23 cellular contexts compared by ENCODE assay signal in genomic region chr2:185456517-185456916, GRCh38.
DNase-seq lines count a peak whose midpoint lies in the region; ATAC-seq, FAIRE-seq and TF ChIP-seq lines count a peak whose summit lies in the region.
"Had no signal": no experiment of that assay in that cellular context is flagged by ENCODE, and none has a peak within 500 bp of the region (broad histone marks: within the 10 kb centered on the region; RNA-seq: fewer than 3 reads in every experiment).

No MANE protein-coding gene starts in this region.

- peaks cover 7% of the 10 kb centered on the region for H3K9me3 Mint-ChIP-seq in GM23338

- no peaks in the 10 kb centered on the region for H3K4me1 Mint-ChIP-seq in GM23338
- H3K4me1 Mint-ChIP-seq: activated naive CD4-positive, alpha-beta T cell treated with anti-CD3 and anti-CD28 coated beads, Interleukin-2, amount 10 ng/mL, durations not matched to agents 7 days and 5 days; CD4-positive, CD25-positive, alpha-beta regulatory T cell; stimulated activated memory B cell treated with anti-CD40 and anti-IgM and Interleukin-4, amounts not matched to agents 10 μg/mL and 1 μg/mL and 100 μg/mL, for 72 hours; T-helper 17 cell had no signal

- H3K27me3 Mint-ChIP-seq in GM23338 (ENCODE audit: insufficient read depth, low read depth, poor library complexity): no peaks in the 10 kb centered on the region
- H3K27me3 Mint-ChIP-seq: activated naive CD4-positive, alpha-beta T cell treated with anti-CD3 and anti-CD28 coated beads, Interleukin-2, amount 10 ng/mL, durations not matched to agents 7 days and 5 days; CD4-positive, CD25-positive, alpha-beta regulatory T cell; stimulated activated memory B cell treated with anti-CD40 and anti-IgM and Interleukin-4, amounts not matched to agents 10 μg/mL and 1 μg/mL and 100 μg/mL, for 72 hours; T-helper 17 cell had no signal

- H3K4me3 ChIP-seq in bronchial epithelial cell (ENCODE audit: low read depth, low read length): no peak overlapping the region
- H3K4me3 ChIP-seq in GM23338: no peak overlapping the region
- H3K4me3 ChIP-seq: ovary, smooth muscle cell, upper lobe of right lung had no signal

- H3K79me2 ChIP-seq in GM23338 (replicated peaks; ENCODE audit: insufficient read depth): no peaks in the 10 kb centered on the region

- ATAC-seq in foreskin keratinocyte: peak; percentile 82
- no peak for ATAC-seq in GM23338
- no peak for ATAC-seq in GM21825 (IDR thresholded peaks at IDR 0.05; ENCODE audit: unreplicated experiment)
- ATAC-seq: HepG2; left colon; stimulated activated memory B cell treated with anti-CD40 and anti-IgM and Interleukin-4, amounts not matched to agents 10 μg/mL and 1 μg/mL and 100 μg/mL, for 72 hours; T-helper 17 cell; upper lobe of right lung had no signal

- H3K27ac Mint-ChIP-seq in GM23338: no peak overlapping the region
- H3K27ac Mint-ChIP-seq: activated naive CD4-positive, alpha-beta T cell treated with anti-CD3 and anti-CD28 coated beads, Interleukin-2, amount 10 ng/mL, durations not matched to agents 7 days and 5 days; CD4-positive, CD25-positive, alpha-beta regulatory T cell; stimulated activated memory B cell treated with anti-CD40 and anti-IgM and Interleukin-4, amounts not matched to agents 10 μg/mL and 1 μg/mL and 100 μg/mL, for 72 hours; T-helper 17 cell had no signal

- H2AFZ ChIP-seq in GM23338: no peak overlapping the region

- no peak overlapping the region for H3K4me2 ChIP-seq in GM23338
- H3K4me2 ChIP-seq: smooth muscle cell had no signal

- DNase-seq in AG08395 (ENCODE audit: low spot score): peak; percentile 1
- peak; percentile 85 for DNase-seq in NCI-H226
- DNase-seq in bronchial epithelial cell (ENCODE audit: low read depth): peak; percentile 88
- DNase-seq in foreskin keratinocyte: peak; percentile 78 to 88
- no peak for DNase-seq in NCI-H1417 (lab: John Stamatoyannopoulos, UW)
- no peak for DNase-seq in GM23338 (ENCODE audit: low spot score)
- DNase-seq in hepatic stellate cell (ENCODE audit: low spot score): no peak
- DNase-seq: activated CD4-positive, alpha-beta T cell treated with anti-CD3 and anti-CD28 coated beads for 48 hours; activated naive CD4-positive, alpha-beta T cell treated with anti-CD3 and anti-CD28 coated beads, Interleukin-2, amount 10 ng/mL, durations not matched to agents 7 days and 5 days; caudate nucleus; CD4-positive, CD25-positive, alpha-beta regulatory T cell; DND-41; hippocampal formation; left colon; NCI-H774; ovary; T-helper 17 cell; upper lobe of right lung had no signal

- FAIRE-seq in bronchial epithelial cell (lab: Jason Lieb, UNC): no peak
- FAIRE-seq: A204.1, HepG2 had no signal

- TF ChIP-seq CTCF in bronchial epithelial cell (IDR thresholded peaks at IDR 0.05; ENCODE audit: insufficient read depth, low read length, severe bottlenecking) (no peak), foreskin keratinocyte (conservative IDR thresholded peaks at IDR 0.05) (no peak), GM23338 (conservative IDR thresholded peaks at IDR 0.05; ENCODE audit: low read depth in 2 of 2) (no peak)

- H3K36me3 Mint-ChIP-seq in GM23338 (ENCODE audit: low read depth): peaks cover 26% of the 10 kb centered on the region
- H3K36me3 Mint-ChIP-seq: activated naive CD4-positive, alpha-beta T cell treated with anti-CD3 and anti-CD28 coated beads, Interleukin-2, amount 10 ng/mL, durations not matched to agents 7 days and 5 days; CD4-positive, CD25-positive, alpha-beta regulatory T cell; stimulated activated memory B cell treated with anti-CD40 and anti-IgM and Interleukin-4, amounts not matched to agents 10 μg/mL and 1 μg/mL and 100 μg/mL, for 72 hours had no signal

- no peak overlapping the region for H3K4me3 Mint-ChIP-seq in GM23338
- H3K4me3 Mint-ChIP-seq: activated naive CD4-positive, alpha-beta T cell treated with anti-CD3 and anti-CD28 coated beads, Interleukin-2, amount 10 ng/mL, durations not matched to agents 7 days and 5 days; CD4-positive, CD25-positive, alpha-beta regulatory T cell; stimulated activated memory B cell treated with anti-CD40 and anti-IgM and Interleukin-4, amounts not matched to agents 10 μg/mL and 1 μg/mL and 100 μg/mL, for 72 hours; T-helper 17 cell had no signal

- H3K27ac ChIP-seq in foreskin keratinocyte (no peak overlapping the region), GM23338 (ENCODE audit: low read depth) (no peak overlapping the region)
- H3K27ac ChIP-seq: ovary, upper lobe of right lung had no signal

- no peaks in the 10 kb centered on the region for H3K4me1 ChIP-seq in foreskin keratinocyte
- H3K4me1 ChIP-seq in GM23338 (ENCODE audit: insufficient read depth): no peaks in the 10 kb centered on the region
- H3K4me1 ChIP-seq: upper lobe of right lung had no signal

- H3K27me3 ChIP-seq in bronchial epithelial cell (ENCODE audit: control insufficient read depth, insufficient read depth, low read length) (no peaks in the 10 kb centered on the region), foreskin keratinocyte (no peaks in the 10 kb centered on the region), GM23338 (ENCODE audit: insufficient read depth) (no peaks in the 10 kb centered on the region)
- H3K27me3 ChIP-seq: ovary, upper lobe of right lung had no signal

- H4K20me1 ChIP-seq in GM23338 (replicated peaks; ENCODE audit: insufficient read depth): no peaks in the 10 kb centered on the region

- no peaks in the 10 kb centered on the region for H3K9me2 ChIP-seq in GM23338 (ENCODE audit: insufficient read depth)

- H3K36me3 ChIP-seq in bronchial epithelial cell (ENCODE audit: control insufficient read depth, insufficient read depth, low read length) (no peaks in the 10 kb centered on the region), GM23338 (ENCODE audit: insufficient read depth) (no peaks in the 10 kb centered on the region; the same call in 1 of the 2 replicates)
- H3K36me3 ChIP-seq: ovary, upper lobe of right lung had no signal

- no peaks in the 10 kb centered on the region for H3F3A ChIP-seq in GM23338 (replicated peaks; ENCODE audit: low read depth)

TF ChIP-seq in GM23338, 12 proteins besides CTCF, POLR2A, EP300 and RAD21 (continues in another document):
- TF ChIP-seq JUNB (IDR thresholded peaks at IDR 0.05; ENCODE audit: unreplicated experiment) (no peak), CREB1 (CRISPR knock-in tag; IDR thresholded peaks at IDR 0.05; ENCODE audit: low read depth) (no peak), EZH2 (IDR thresholded peaks at IDR 0.05; ENCODE audit: low read depth, unreplicated experiment) (no peak), NANOG (IDR thresholded peaks at IDR 0.05; ENCODE audit: borderline replicate concordance) (no peak), ZNF462 (CRISPR knock-in tag; IDR thresholded peaks at IDR 0.05) (no peak), EZH2phosphoT487 (IDR thresholded peaks at IDR 0.05; ENCODE audit: unreplicated experiment) (no peak)

Comparison
In these comparisons a context has a peak if more than half of its experiments do, and no peak if none do; other contexts are left out.
1. DNase-seq: peak in AG08395 (single experiment), NCI-H226 (single experiment), bronchial epithelial cell (single experiment) and foreskin keratinocyte (2 of 2); none in NCI-H1417 (0 of 3), GM23338 (single experiment) and hepatic stellate cell (single experiment).